Comparison of ENCODE assay signal across 2 cellular contexts in genomic region chr12:15709524-15709923, GRCh38.
TF ChIP-seq lines count a peak whose summit lies in the region.

No MANE protein-coding gene starts in this region.

TF ChIP-seq in GM23338, 12 proteins besides CTCF, POLR2A, EP300 and RAD21:
- TF ChIP-seq STAT1 (IDR thresholded peaks at IDR 0.05; ENCODE audit: unreplicated experiment) (no peak), POLR2AphosphoS5 (IDR thresholded peaks at IDR 0.05; ENCODE audit: low read depth) (no peak), ZNF462 (CRISPR knock-in tag; IDR thresholded peaks at IDR 0.05) (no peak), CREB1 (CRISPR knock-in tag; IDR thresholded peaks at IDR 0.05; ENCODE audit: low read depth) (no peak), ZNF331 (CRISPR knock-in tag; IDR thresholded peaks at IDR 0.05; ENCODE audit: low read depth) (no peak)

TF ChIP-seq in H1, 55 proteins besides CTCF, POLR2A, EP300 and RAD21:
- no peak for TF ChIP-seq SIX5 (IDR thresholded peaks at IDR 0.05; ENCODE audit: low read depth, low read length)
